1 cellular context compared by ENCODE assay signal in genomic region chr3:50210510-50211367, GRCh38.
A peak's percentile ranks its signal among the peaks of the same experiment; 100 is the strongest.
TF ChIP-seq lines count a peak whose summit lies in the region.

No MANE protein-coding gene starts in this region.

TF ChIP-seq in HepG2, 621 proteins besides CTCF, POLR2A, EP300 and RAD21 (continued from another document and continues in another):
- TF ChIP-seq ZBTB4 (CRISPR knock-in tag; IDR thresholded peaks at IDR 0.05; ENCODE audit: borderline replicate concordance), result no peak
- TF ChIP-seq ZNF142 (CRISPR knock-in tag; IDR thresholded peaks at IDR 0.05), result 0 out of 2 replicates have a peak, but pooled peaks have one; percentile 27
- peak; percentile 74 for TF ChIP-seq SP5 (CRISPR knock-in tag; IDR thresholded peaks at IDR 0.05; ENCODE audit: borderline replicate concordance, low read depth)
- no peak for TF ChIP-seq ZEB1 (IDR thresholded peaks at IDR 0.05; ENCODE audit: insufficient replicate concordance, low read depth)
- peak; percentile 42; the same call in 1 of the 2 replicates for TF ChIP-seq POGK (CRISPR knock-in tag; conservative IDR thresholded peaks at IDR 0.05)
- 0 out of 2 replicates have a peak, but pooled peaks have one; percentile 22 for TF ChIP-seq ZNF749 (CRISPR knock-in tag; IDR thresholded peaks at IDR 0.05; ENCODE audit: borderline replicate concordance)
- peak; percentile 79 for TF ChIP-seq SOX5 (CRISPR knock-in tag; IDR thresholded peaks at IDR 0.05; ENCODE audit: borderline replicate concordance)
- TF ChIP-seq POLR2AphosphoS5 (IDR thresholded peaks at IDR 0.05; ENCODE audit: low read depth, low read length), result peak; percentile 16; the same call in 1 of the 2 replicates
- TF ChIP-seq HOXA3 (CRISPR knock-in tag; IDR thresholded peaks at IDR 0.05), result peak; percentile 83
- TF ChIP-seq ZNF691 (CRISPR knock-in tag; IDR thresholded peaks at IDR 0.05; ENCODE audit: borderline replicate concordance, low read depth), result peak; percentile 52; the same call in 1 of the 2 replicates
- no peak; the same call in 1 of the 2 replicates for TF ChIP-seq MIER2 (CRISPR knock-in tag; IDR thresholded peaks at IDR 0.05)
- TF ChIP-seq FOXP1 (IDR thresholded peaks at IDR 0.05), result no peak
- TF ChIP-seq FOXP1 (CRISPR knock-in tag; IDR thresholded peaks at IDR 0.05), result peak; percentile 77; the same call in 1 of the 2 replicates
- peak; percentile 87 for TF ChIP-seq FOSL2 (CRISPR knock-in tag; IDR thresholded peaks at IDR 0.05)
- TF ChIP-seq ZNF263 (CRISPR knock-in tag; IDR thresholded peaks at IDR 0.05), result peak; percentile 95
- peak; percentile 87 for TF ChIP-seq FOXP4 (CRISPR knock-in tag; IDR thresholded peaks at IDR 0.05)
- peak; percentile 27; the same call in 1 of the 2 replicates for TF ChIP-seq MYC (CRISPR knock-in tag; IDR thresholded peaks at IDR 0.05; ENCODE audit: borderline replicate concordance)
- TF ChIP-seq THAP11 (CRISPR knock-in tag; IDR thresholded peaks at IDR 0.05), result peak; percentile 62; the same call in 1 of the 2 replicates
- peak; percentile 88; the same call in 1 of the 2 replicates for TF ChIP-seq DPF2 (CRISPR knock-in tag; IDR thresholded peaks at IDR 0.05; ENCODE audit: borderline replicate concordance, low read depth)
- TF ChIP-seq PCBP1 (IDR thresholded peaks at IDR 0.05; ENCODE audit: borderline replicate concordance, low read depth, low read length), result 0 out of 2 replicates have a peak, but pooled peaks have one; percentile 47
- peak; percentile 58 for TF ChIP-seq ZFY (CRISPR knock-in tag; IDR thresholded peaks at IDR 0.05)
- TF ChIP-seq FOXO1 (CRISPR knock-in tag; IDR thresholded peaks at IDR 0.05), result peak; percentile 87
- TF ChIP-seq GMEB1 (CRISPR knock-in tag; IDR thresholded peaks at IDR 0.05; ENCODE audit: borderline replicate concordance), result peak; percentile 62; the same call in 1 of the 2 replicates
- TF ChIP-seq CBFB (CRISPR knock-in tag; IDR thresholded peaks at IDR 0.05), result no peak; the same call in 1 of the 2 replicates
- peak; percentile 82 for TF ChIP-seq NCOR1 (IDR thresholded peaks at IDR 0.05; ENCODE audit: borderline replicate concordance, low read length)
- TF ChIP-seq ZNF563 (CRISPR knock-in tag; IDR thresholded peaks at IDR 0.05), result peak; percentile 47; the same call in 1 of the 2 replicates
- peak; percentile 31; the same call in 1 of the 2 replicates for TF ChIP-seq ZFP1 (CRISPR knock-in tag; IDR thresholded peaks at IDR 0.05)
- TF ChIP-seq ZSCAN29 (CRISPR knock-in tag; conservative IDR thresholded peaks at IDR 0.05), result 0 out of 2 replicates have a peak, but pooled peaks have one; percentile 41
- no peak for TF ChIP-seq RFXANK (CRISPR knock-in tag; IDR thresholded peaks at IDR 0.05)
- peak; percentile 74 for TF ChIP-seq MAZ (IDR thresholded peaks at IDR 0.05; ENCODE audit: borderline replicate concordance, low read depth, low read length)
- no peak; the same call in 1 of the 2 replicates for TF ChIP-seq MAZ (CRISPR knock-in tag; IDR thresholded peaks at IDR 0.05; ENCODE audit: low read depth)
- peak; percentile 90 for TF ChIP-seq ZNF609 (CRISPR knock-in tag; IDR thresholded peaks at IDR 0.05; ENCODE audit: borderline replicate concordance)
- 0 out of 2 replicates have a peak, but pooled peaks have one; percentile 56 for TF ChIP-seq ZNF589 (CRISPR knock-in tag; conservative IDR thresholded peaks at IDR 0.05)
